8 cellular contexts compared by ENCODE assay signal in genomic region chr11:86291466-86292262, GRCh38. TPM values are rescaled to one million over a fixed set of nuclear protein-coding genes. Genes with fewer than 3 reads are reported as not detected.
DNase-seq lines count a peak whose midpoint lies in the region; ATAC-seq and TF ChIP-seq lines count a peak whose summit lies in the region.

No MANE protein-coding gene starts in this region.

- H3K9me2 ChIP-seq in GM23248 (ENCODE audit: insufficient read depth): no peaks in the 10 kb centered on the region

- no peaks in the 10 kb centered on the region for H3K79me2 ChIP-seq in GM23248 (ENCODE audit: insufficient read depth)

- peak overlapping the region; percentile 95 for H3K27ac Mint-ChIP-seq in activated CD4-positive, alpha-beta memory T cell treated with anti-CD3 and anti-CD28 coated beads for 36 hours
- no peak overlapping the region for H3K27ac Mint-ChIP-seq in endodermal cell
- peak overlapping the region in 1 of 6 donors; percentile 62 for H3K27ac Mint-ChIP-seq in naive B cell

- H3K27me3 Mint-ChIP-seq in activated CD4-positive, alpha-beta memory T cell treated with anti-CD3 and anti-CD28 coated beads for 36 hours: no peaks in the 10 kb centered on the region
- H3K27me3 Mint-ChIP-seq in endodermal cell (ENCODE audit: insufficient read depth): peaks cover 16% of the 10 kb centered on the region
- no peaks in the 10 kb centered on the region for H3K27me3 Mint-ChIP-seq in naive B cell

- H2AFZ ChIP-seq in GM23248: no peak overlapping the region

- POLR2A ChIA-PET in activated CD4-positive, alpha-beta memory T cell treated with anti-CD3 and anti-CD28 coated beads for 36 hours (lab: Charles Lee): interaction anchor here (0.7 to 1.4 kb wide), 4 partner anchors 11 to 50 kb away, joined by 3 to 4 read pairs (median 3); no protein-coding TSS in a partner anchor

- H3K9me3 ChIP-seq in GM23248 (ENCODE audit: low read depth) (no peaks in the 10 kb centered on the region), endodermal cell (ENCODE audit: control insufficient read depth, low read length) (no peaks in the 10 kb centered on the region)

- peak; percentile 69 for DNase-seq in CD1c-positive myeloid dendritic cell (ENCODE audit: extremely low spot score)
- DNase-seq in GM23248: peak; percentile 79
- DNase-seq in NCI-H460 (ENCODE audit: extremely low read depth, low read depth): peak; percentile 25
- DNase-seq in activated CD4-positive, alpha-beta memory T cell treated with anti-CD3 and anti-CD28 coated beads for 36 hours: peak; percentile 82
- DNase-seq in endodermal cell: peak; percentile 83
- peak; percentile 45 for DNase-seq in naive B cell
- DNase-seq in stimulated activated naive CD8-positive, alpha-beta T cell treated with anti-CD3 and anti-CD28 coated beads, Interleukin-15, Interleukin-2, amounts not matched to agents 100 U/mL and 50 U/mL, for 24 hours: peak; percentile 80

- no peak overlapping the region for H3K27ac ChIP-seq in GM23248
- no peak overlapping the region for H3K27ac ChIP-seq in endodermal cell (ENCODE audit: low read depth, low read length)

- H3K27me3 ChIP-seq in GM23248 (replicated peaks; ENCODE audit: insufficient read depth): no peaks in the 10 kb centered on the region
- H3K27me3 ChIP-seq in endodermal cell (ENCODE audit: control insufficient read depth, insufficient read depth, low read length, poor library complexity, severe bottlenecking): no peaks in the 10 kb centered on the region

- H3K9ac ChIP-seq in GM23248 (no peak overlapping the region), endodermal cell (ENCODE audit: extremely low read depth, low read length, poor library complexity, severe bottlenecking) (no peak overlapping the region)

- no peak overlapping the region for H3K4me2 ChIP-seq in GM23248 (ENCODE audit: unreplicated experiment)

- peaks cover 7% of the 10 kb centered on the region for H3K36me3 Mint-ChIP-seq in activated CD4-positive, alpha-beta memory T cell treated with anti-CD3 and anti-CD28 coated beads for 36 hours
- H3K36me3 Mint-ChIP-seq in endodermal cell (ENCODE audit: low read depth) (no peaks in the 10 kb centered on the region), naive B cell (no peaks in the 10 kb centered on the region)

- no peaks in the 10 kb centered on the region for H3K36me3 ChIP-seq in GM23248 (ENCODE audit: low read depth)
- H3K36me3 ChIP-seq in endodermal cell (ENCODE audit: control insufficient read depth, insufficient read depth, low read length): no peaks in the 10 kb centered on the region

- H4K20me1 ChIP-seq in GM23248 (ENCODE audit: insufficient read depth): no peaks in the 10 kb centered on the region

- in situ Hi-C loops in GM23248 (cut with MboI): no loop called here

- peaks cover 5% of the 10 kb centered on the region for H3K9me3 Mint-ChIP-seq in activated CD4-positive, alpha-beta memory T cell treated with anti-CD3 and anti-CD28 coated beads for 36 hours
- H3K9me3 Mint-ChIP-seq in endodermal cell: no peaks in the 10 kb centered on the region
- no peaks in the 10 kb centered on the region for H3K9me3 Mint-ChIP-seq in naive B cell

- intact Hi-C loops in activated CD4-positive, alpha-beta memory T cell treated with anti-CD3 and anti-CD28 coated beads for 36 hours (cut with micrococcal nuclease): loop anchor here (1.0 to 5.0 kb wide), 11 partner anchors 89 to 746 kb away; partner anchors contain the start of genes CCDC83 and TMEM135

- ATAC-seq in naive B cell (ENCODE audit: low read depth in 2 of 2) (peak in 1 of 2 donors; percentile 43), GM21825 (IDR thresholded peaks at IDR 0.05; ENCODE audit: unreplicated experiment) (no peak)
- ATAC-seq in stimulated activated naive CD8-positive, alpha-beta T cell treated with anti-CD3 and anti-CD28 coated beads, Interleukin-15, Interleukin-2, amounts not matched to agents 100 U/mL and 50 U/mL, for 24 hours: peak; percentile 44

- peaks cover 19% of the 10 kb centered on the region; the same call in 1 of the 2 replicates for H3F3A ChIP-seq in GM23248 (ENCODE audit: insufficient read depth)

- H3K4me3 ChIP-seq in GM23248 (no peak overlapping the region), endodermal cell (ENCODE audit: low read length) (no peak overlapping the region)

- peak overlapping the region; percentile 30 for H3K4me3 Mint-ChIP-seq in activated CD4-positive, alpha-beta memory T cell treated with anti-CD3 and anti-CD28 coated beads for 36 hours
- H3K4me3 Mint-ChIP-seq in endodermal cell: no peak overlapping the region
- no peak overlapping the region for H3K4me3 Mint-ChIP-seq in naive B cell

- no peaks in the 10 kb centered on the region for H3K4me1 ChIP-seq in GM23248 (ENCODE audit: insufficient read depth)
- H3K4me1 ChIP-seq in endodermal cell (ENCODE audit: control insufficient read depth, insufficient read depth, low read length): no peaks in the 10 kb centered on the region

- WGBS in GM23248 (ENCODE audit: low coverage in 1 of 2, low lambda C conversion rate in 2 of 2, missing lambda C conversion rate in 2 of 2), 2 experiments: 18 to 21% methylated on average over 3 of the region's 3 CpGs
- 61% methylated on average over 2 of the region's 3 CpGs; no CpG with 5 or more reads in 1 of the 2 experiments for WGBS in endodermal cell (ENCODE audit: insufficient coverage in 1 of 2, insufficient read length in 1 of 2), 2 experiments

- peaks cover 68% of the 10 kb centered on the region for H3K4me1 Mint-ChIP-seq in activated CD4-positive, alpha-beta memory T cell treated with anti-CD3 and anti-CD28 coated beads for 36 hours (ENCODE audit: low read depth)
- no peaks in the 10 kb centered on the region for H3K4me1 Mint-ChIP-seq in endodermal cell
- H3K4me1 Mint-ChIP-seq in naive B cell: peaks cover 10 to 27% (median 16%) of the 10 kb centered on the region in 3 donors

- CTCF ChIA-PET in activated CD4-positive, alpha-beta memory T cell treated with anti-CD3 and anti-CD28 coated beads for 36 hours (lab: Charles Lee): interaction anchor here (0.6 to 2.2 kb wide), 16 partner anchors 38 to 506 kb away, joined by 3 to 17 read pairs (median 4); partner anchors contain the start of genes CCDC83 and EED

- peak; percentile 88 for TF ChIP-seq CTCF in endodermal cell (conservative IDR thresholded peaks at IDR 0.05)

RNA-seq across cellular contexts. Expression of gene HIKESHI, which starts 10.4 kb away (rescaled TPM):
- total RNA-seq in GM23248 (2014; rRNA removed; shearing (Covaris generic)): 39.7 and 49.4 TPM in 2 replicates
- 88.6 and 90.0 TPM in 2 replicates for polyA plus RNA-seq in GM23248 (2016; fragmentation: Nextera tagmentation; extraction: Ambion mirVana)
- total RNA-seq in NCI-H460 (2014; rRNA removed; shearing (Covaris generic)): 39.2 and 44.9 TPM in 2 replicates
- polyA plus RNA-seq in NCI-H460 (2014; cell fraction: nucleus; rRNA removed): 23.8 and 46.0 TPM in 2 replicates
- total RNA-seq in activated CD4-positive, alpha-beta memory T cell treated with anti-CD3 and anti-CD28 coated beads for 36 hours: 10 to 100 TPM; 53.1 to 55.1 TPM
- 10 to 100 TPM; 67.5 to 76.3 TPM for total RNA-seq in endodermal cell
- polyA plus RNA-seq in endodermal cell (2013, experiment 1 of 2): 88.8 TPM
- 72.0 TPM for polyA plus RNA-seq in endodermal cell (2013, experiment 2 of 2)
- 100 to 1,000 TPM in 1 of 6 donors, 10 to 100 TPM in 5; 62.8 to 105 (median 76.9) TPM for polyA plus RNA-seq in naive B cell (ENCODE audit: low read depth in 6 of 6)

RNA-seq across cellular contexts. Expression of gene EED, which starts 47.1 kb away (rescaled TPM):
- total RNA-seq in GM23248 (2014; rRNA removed; shearing (Covaris generic)): 15.0 and 24.0 TPM in 2 replicates
- polyA plus RNA-seq in GM23248 (2016; fragmentation: Nextera tagmentation; extraction: Ambion mirVana) (19.4 and 20.1 TPM in 2 replicates), naive B cell (ENCODE audit: low read depth in 6 of 6) (10 to 100 TPM; 13.1 to 22.6 (median 16.5) TPM)
- total RNA-seq in NCI-H460 (2014; rRNA removed; shearing (Covaris generic)): 10.7 and 12.4 TPM in 2 replicates
- polyA plus RNA-seq in NCI-H460 (2014; cell fraction: nucleus; rRNA removed): 19.9 and 32.5 TPM in 2 replicates
- 100 to 1,000 TPM; 170 TPM for total RNA-seq in activated CD4-positive, alpha-beta memory T cell treated with anti-CD3 and anti-CD28 coated beads for 36 hours
- total RNA-seq in endodermal cell: 10 to 100 TPM; 29.2 to 39.2 TPM
- 37.4 TPM for polyA plus RNA-seq in endodermal cell (2013, experiment 1 of 2)
- 37.5 TPM for polyA plus RNA-seq in endodermal cell (2013, experiment 2 of 2)

Comparison
In these comparisons a context has a peak if more than half of its experiments do, and no peak if none do; other contexts are left out.
1. DNase-seq: peak in every context shown above with its lines; median percentile 83 in endodermal cell; 82 in activated CD4-positive, alpha-beta memory T cell treated with anti-CD3 and anti-CD28 coated beads for 36 hours; 80 in stimulated activated naive CD8-positive, alpha-beta T cell treated with anti-CD3 and anti-CD28 coated beads, Interleukin-15, Interleukin-2, amounts not matched to agents 100 U/mL and 50 U/mL, for 24 hours; 79 in GM23248; 69 in CD1c-positive myeloid dendritic cell; 45 in naive B cell; 25 in NCI-H460.